Comparison of ENCODE assay signal across 11 cellular contexts in genomic region chr12:57428965-57429364, GRCh38. TPM values are rescaled to one million over a fixed set of nuclear protein-coding genes. Genes with fewer than 3 reads are reported as not detected.
DNase-seq lines count a peak whose midpoint lies in the region; ATAC-seq, FAIRE-seq and TF ChIP-seq lines count a peak whose summit lies in the region.
"Had no signal": no experiment of that assay in that cellular context is flagged by ENCODE, and none has a peak within 500 bp of the region (broad histone marks: within the 10 kb centered on the region; RNA-seq: fewer than 3 reads in every experiment).

No MANE protein-coding gene starts in this region.

- no peak for TF ChIP-seq EP300 in K562 (IDR thresholded peaks at IDR 0.05; ENCODE audit: low read length)

- TF ChIP-seq CTCF in Caco-2 (IDR thresholded peaks at IDR 0.05; ENCODE audit: insufficient read depth in 1 of 2, low read depth in 1 of 2, low read length in 1 of 2, severe bottlenecking in 1 of 2, unreplicated experiment in 1 of 2) (no peak), K562 (IDR thresholded peaks at IDR 0.05 in 2 of 3, conservative IDR thresholded peaks at IDR 0.05 in 1 of 3; ENCODE audit: insufficient read depth in 2 of 3, low read depth in 1 of 3, low read length in 3 of 3) (no peak), osteoblast (IDR thresholded peaks at IDR 0.05; ENCODE audit: extremely low read depth, low read depth, low read length) (no peak)

- FAIRE-seq in K562 (lab: Jason Lieb, UNC) = no peak

- H3K27me3 Mint-ChIP-seq in Caco-2 (ENCODE audit: insufficient read depth, unreplicated experiment) (no peaks in the 10 kb centered on the region), IgD-negative memory B cell (no peaks in the 10 kb centered on the region)

- no peaks in the 10 kb centered on the region for H3K9me1 ChIP-seq in K562 (ENCODE audit: control insufficient read depth, insufficient read depth, low read length)

- CTCF ChIA-PET in Caco-2 (lab: Charles Lee) = no interaction called here
- CTCF ChIA-PET in K562 (lab: Yijun Ruan, JAX; ENCODE audit: low intra/inter-chr PET ratio) = no interaction called here

- ATAC-seq in K562 (no peak), aorta (ENCODE audit: low FRiP score) (no peak)
- ATAC-seq in activated CD4-positive, CD25-positive, alpha-beta regulatory T cell treated with anti-CD3 and anti-CD28 coated beads, Interleukin-2, amount 50 U/mL, for 24 hours = no peak

- no peak for DNase-seq in Caco-2
- no peak for DNase-seq in K562 (ENCODE audit: extremely low read depth in 1 of 4, low spot score in 3 of 4)
- DNase-seq in osteoblast (ENCODE audit: insufficient read length, low spot score, missing footprints) = no peak
- no peak for DNase-seq in 8988T
- no peak for DNase-seq in aorta
- no peak for DNase-seq in NCI-H1092 (lab: John Stamatoyannopoulos, UW)
- DNase-seq: effector CD8-positive, alpha-beta T cell had no signal

- H2AFZ ChIP-seq in K562 (ENCODE audit: low read depth, low read length) = no peak overlapping the region
- no peak overlapping the region for H2AFZ ChIP-seq in osteoblast (ENCODE audit: low read length)

- no peaks in the 10 kb centered on the region for H3K36me3 ChIP-seq in Caco-2 (ENCODE audit: control insufficient read depth, insufficient read depth, low read length)
- no peaks in the 10 kb centered on the region for H3K36me3 ChIP-seq in K562 (ENCODE audit: control insufficient read depth, insufficient read depth, low read length)
- H3K36me3 ChIP-seq in osteoblast (ENCODE audit: insufficient read depth, low read length) = peaks cover 4% of the 10 kb centered on the region
- H3K36me3 ChIP-seq in aorta (ENCODE audit: control insufficient read depth in 1 of 2, insufficient read depth in 2 of 2, low read length in 1 of 2) = no peaks in the 10 kb centered on the region

- H3K4me1 ChIP-seq in Caco-2 (no peaks in the 10 kb centered on the region), K562 (replicated peaks in 1 of 2; ENCODE audit: control insufficient read depth in 2 of 2, insufficient read depth in 2 of 2, low read length in 2 of 2) (peaks cover 11 to 12% of the 10 kb centered on the region in 2 experiments; a peak in 2 of 5 replicates), osteoblast (ENCODE audit: insufficient read depth, low read length) (peaks cover 12% of the 10 kb centered on the region), aorta (ENCODE audit: control insufficient read depth in 1 of 2, insufficient read depth in 2 of 2, low read length in 2 of 2) (no peaks in the 10 kb centered on the region)

- H3K4me2 ChIP-seq in K562 (ENCODE audit: insufficient read depth, low read length) (peak overlapping the region; percentile 94; the same call in 1 of the 2 replicates), osteoblast (ENCODE audit: insufficient read depth, low read length) (peak overlapping the region; percentile 80)

- H3K4me3 ChIP-seq in Caco-2 (ENCODE audit: low read depth, low read length) (peak overlapping the region; percentile 49; the same call in 1 of the 2 replicates), K562 (peak overlapping the region; percentile 59; the same call in 1 of the 2 replicates), osteoblast (ENCODE audit: insufficient read depth, low read length) (peak overlapping the region; percentile 77), aorta (ENCODE audit: low read length in 2 of 2) (no peak overlapping the region)

- TF ChIP-seq POLR2A in K562 (conservative IDR thresholded peaks at IDR 0.05) = no peak

- H3K4me3 Mint-ChIP-seq in Caco-2 (ENCODE audit: unreplicated experiment) (peak overlapping the region; percentile 81), IgD-negative memory B cell (peak overlapping the region; percentile 85 to 96 (median 90))

- H3K27ac Mint-ChIP-seq in Caco-2 (ENCODE audit: unreplicated experiment) (peak overlapping the region; percentile 96), IgD-negative memory B cell (peak overlapping the region; percentile 86 to 97 (median 93))

- H3K4me1 Mint-ChIP-seq in Caco-2 (ENCODE audit: low read depth, unreplicated experiment) (peaks cover 7% of the 10 kb centered on the region), IgD-negative memory B cell (peaks cover 26 to 37% (median 28%) of the 10 kb centered on the region in 3 donors)

- no peak for TF ChIP-seq RAD21 in K562 (CRISPR knock-in tag; conservative IDR thresholded peaks at IDR 0.05 in 1 of 2, IDR thresholded peaks at IDR 0.05 in 1 of 2)

- 91% methylated on average over 5 of the region's 6 CpGs for WGBS in K562 (ENCODE audit: insufficient coverage, low coverage, missing lambda C conversion rate)
- 41 to 55% methylated on average over 6 of the region's 6 CpGs for WGBS in aorta, 2 donors

- H3K9me3 Mint-ChIP-seq in Caco-2 (ENCODE audit: unreplicated experiment) (no peaks in the 10 kb centered on the region), IgD-negative memory B cell (peaks cover 0 to 2% (median 0%) of the 10 kb centered on the region in 3 donors)

- no TSS peak for BruUV-seq in Caco-2 (replicated peaks; lab: Mats Ljungman, UMichigan)
- no TSS peak for BruUV-seq in K562 (replicated peaks; lab: Mats Ljungman, UMichigan)

- H3K9me3 ChIP-seq in Caco-2 (no peaks in the 10 kb centered on the region), K562 (replicated peaks; ENCODE audit: control insufficient read depth, insufficient read depth, low read depth, low read length) (no peaks in the 10 kb centered on the region), osteoblast (ENCODE audit: low read depth, low read length) (no peaks in the 10 kb centered on the region), aorta (ENCODE audit: control insufficient read depth, low read length) (no peaks in the 10 kb centered on the region)

- H3K27me3 ChIP-seq in Caco-2 (replicated peaks; ENCODE audit: control insufficient read depth, insufficient read depth, low read length) = no peaks in the 10 kb centered on the region
- no peaks in the 10 kb centered on the region for H3K27me3 ChIP-seq in K562 (ENCODE audit: control insufficient read depth in 2 of 2, insufficient read depth in 2 of 2, low read length in 2 of 2)
- H3K27me3 ChIP-seq in osteoblast (ENCODE audit: insufficient read depth, low read length) = no peaks in the 10 kb centered on the region
- no peaks in the 10 kb centered on the region for H3K27me3 ChIP-seq in aorta (ENCODE audit: control insufficient read depth in 1 of 2, insufficient read depth in 2 of 2, low read length in 1 of 2)

- H4K20me1 ChIP-seq in K562 (replicated peaks; ENCODE audit: control insufficient read depth, insufficient read depth, low read length) (no peaks in the 10 kb centered on the region), osteoblast (ENCODE audit: insufficient read depth, low read length) (peaks cover 5% of the 10 kb centered on the region)

- H3K36me3 Mint-ChIP-seq in Caco-2 (ENCODE audit: insufficient read depth, unreplicated experiment) (peaks cover 15% of the 10 kb centered on the region), IgD-negative memory B cell (peaks cover 7% of the 10 kb centered on the region)

- intact Hi-C loops in Caco-2 (cut with micrococcal nuclease; ENCODE audit: unreplicated experiment) (no loop called here), K562 (cut with micrococcal nuclease) (no loop called here), aorta (cut with DNase I) (no loop called here)

- H3K27ac ChIP-seq in K562 (ENCODE audit: extremely low read depth, low read depth, low read length) (peak overlapping the region; percentile 98; the same call in 2 of the 3 replicates), osteoblast (ENCODE audit: low read depth, low read length) (no peak overlapping the region), aorta (ENCODE audit: low read depth in 1 of 2, low read length in 2 of 2) (no peak overlapping the region)

- in situ Hi-C loops in K562 (cut with MboI) = no loop called here

- H3K9ac ChIP-seq in K562 (ENCODE audit: insufficient read depth in 1 of 2, low read depth in 2 of 2, low read length in 2 of 2) = peak overlapping the region; percentile 59 to 93

- POLR2A ChIA-PET in Caco-2 (lab: Charles Lee) (interaction anchor here (0.6 kb wide), 1 partner anchor 60 kb away, joined by 3 read pairs; no protein-coding TSS in a partner anchor), K562 (lab: Yijun Ruan, JAX) (interaction anchor here (0.6 to 3.1 kb wide), 4 partner anchors 10 to 288 kb away, joined by 3 to 9 read pairs (median 3); no protein-coding TSS in a partner anchor)

- H3K79me2 ChIP-seq in K562 (ENCODE audit: control insufficient read depth, insufficient read depth, low read length) (peaks cover 32% of the 10 kb centered on the region), osteoblast (ENCODE audit: insufficient read depth, low read length) (peaks cover 58% of the 10 kb centered on the region)

RNA-seq across cellular contexts. Expression of gene R3HDM2, which starts 1.9 kb away (rescaled TPM):
- total RNA-seq in Caco-2 (2022) (33.7 and 36.2 TPM in 2 replicates), K562 (2014; rRNA removed) (5.0 and 6.7 TPM in 2 replicates), K562 (2014; rRNA removed; fragmentation: Illumina TruSeq; extraction: Trizol) (9.0 and 10.5 TPM in 2 replicates), K562 (2015; rRNA removed; fragmentation: Illumina TruSeq; extraction: Trizol) (6.4 and 9.2 TPM in 2 replicates), K562 (2021) (15.5 and 18.8 TPM in 2 replicates), osteoblast (23.2 and 25.0 TPM in 2 replicates), aorta (10 to 100 TPM; 55.8 to 75.4 TPM)
- polyA plus RNA-seq in IgD-negative memory B cell (19.2 TPM), K562 (2011; rRNA removed) (11.2 and 22.0 TPM in 2 replicates), K562 (2014; fragmentation: Illumina TruSeq; extraction: Trizol) (15.0 and 15.9 TPM in 2 replicates), K562 (2014; fragmentation: Nextera tagmentation; extraction: Ambion mirVana) (1 to 10 TPM; 3.3 to 3.7 TPM), K562 (2014; rRNA removed) (10.6 and 11.0 TPM in 2 replicates), aorta (10 to 100 TPM; 11.3 to 22.7 TPM)
- total RNA-seq in K562 (2011; cell fraction: chromatin; rRNA removed; ENCODE audit: low replicate concordance) = 41.6 and 89.7 TPM in 2 replicates
- total RNA-seq in K562 (2011; cell fraction: nucleolus; rRNA removed) = 12.8 and 16.2 TPM in 2 replicates
- 23.0 and 33.7 TPM in 2 replicates for total RNA-seq in K562 (2011; cell fraction: nucleoplasm; rRNA removed)
- polyA plus RNA-seq in K562 (2011; cell fraction: cytosol; rRNA removed) = 14.6 and 17.9 TPM in 2 replicates
- 36.7 and 46.9 TPM in 2 replicates for polyA plus RNA-seq in K562 (2011; cell fraction: nucleus; rRNA removed)
- 11.4 and 26.6 TPM in 2 replicates for polyA plus RNA-seq in K562 (2012)
- 12.6 and 16.4 TPM in 2 replicates for polyA minus RNA-seq in K562 (2011; rRNA and poly(A)+ RNA removed)
- polyA minus RNA-seq in K562 (2011; cell fraction: cytosol; rRNA and poly(A)+ RNA removed) = 10.8 and 24.8 TPM in 2 replicates
- 9.3 and 13.4 TPM in 2 replicates for polyA minus RNA-seq in K562 (2011; cell fraction: nucleus; rRNA and poly(A)+ RNA removed)

RNA-seq across cellular contexts. Expression of gene INHBC, which starts 5.6 kb away (rescaled TPM):
- not detected in 2 replicates for total RNA-seq in Caco-2 (2022)
- polyA plus RNA-seq in IgD-negative memory B cell = not detected
- 0.19 TPM in 1 of 2 replicates, not detected in the other for total RNA-seq in K562 (2011; cell fraction: chromatin; rRNA removed; ENCODE audit: low replicate concordance)
- 0.26 and 0.33 TPM in 2 replicates for total RNA-seq in K562 (2011; cell fraction: nucleolus; rRNA removed)
- 0.31 and 0.44 TPM in 2 replicates for total RNA-seq in K562 (2011; cell fraction: nucleoplasm; rRNA removed)
- total RNA-seq in K562 (2014; rRNA removed) = not detected in 2 replicates
- not detected in 2 replicates for total RNA-seq in K562 (2014; rRNA removed; fragmentation: Illumina TruSeq; extraction: Trizol)
- 0.07 TPM in 1 of 2 replicates, not detected in the other for total RNA-seq in K562 (2015; rRNA removed; fragmentation: Illumina TruSeq; extraction: Trizol)
- 0.07 TPM in 1 of 2 replicates, not detected in the other for total RNA-seq in K562 (2021)
- polyA plus RNA-seq in K562 (2011; rRNA removed) = 0.04 and 0.15 TPM in 2 replicates
- 0.19 and 0.34 TPM in 2 replicates for polyA plus RNA-seq in K562 (2011; cell fraction: cytosol; rRNA removed)
- 0.13 TPM in 1 of 2 replicates, not detected in the other for polyA plus RNA-seq in K562 (2011; cell fraction: nucleus; rRNA removed)
- polyA plus RNA-seq in K562 (2012) = 0.18 and 1.1 TPM in 2 replicates
- polyA plus RNA-seq in K562 (2014; fragmentation: Illumina TruSeq; extraction: Trizol) = not detected in 2 replicates
- polyA plus RNA-seq in K562 (2014; fragmentation: Nextera tagmentation; extraction: Ambion mirVana) = under 1 TPM in 1 of 2 experiments, not detected in 1; 0.17 TPM
- 0.24 TPM in 1 of 2 replicates, not detected in the other for polyA plus RNA-seq in K562 (2014; rRNA removed)
- 0.18 TPM in 1 of 2 replicates, not detected in the other for polyA minus RNA-seq in K562 (2011; rRNA and poly(A)+ RNA removed)
- not detected in 2 replicates for polyA minus RNA-seq in K562 (2011; cell fraction: cytosol; rRNA and poly(A)+ RNA removed)
- 0.27 TPM in 1 of 2 replicates, not detected in the other for polyA minus RNA-seq in K562 (2011; cell fraction: nucleus; rRNA and poly(A)+ RNA removed)
- total RNA-seq in osteoblast = not detected in 2 replicates
- not detected for total RNA-seq in aorta
- not detected for polyA plus RNA-seq in aorta
- total RNA-seq: kidney epithelial cell, subcutaneous adipose tissue had no signal

RNA-seq across cellular contexts. Expression of gene INHBE, which starts 26.1 kb away (rescaled TPM):
- total RNA-seq in Caco-2 (2022) (9.1 and 13.9 TPM in 2 replicates), K562 (2014; rRNA removed) (8.2 and 12.2 TPM in 2 replicates), K562 (2014; rRNA removed; fragmentation: Illumina TruSeq; extraction: Trizol) (5.6 and 7.3 TPM in 2 replicates), K562 (2015; rRNA removed; fragmentation: Illumina TruSeq; extraction: Trizol) (0.94 and 1.2 TPM in 2 replicates), K562 (2021) (8.6 and 9.4 TPM in 2 replicates), osteoblast (0.88 and 3.3 TPM in 2 replicates), aorta (not detected)
- polyA plus RNA-seq in IgD-negative memory B cell (not detected), K562 (2011; rRNA removed) (1.7 and 4.7 TPM in 2 replicates), K562 (2014; fragmentation: Illumina TruSeq; extraction: Trizol) (9.1 and 11.1 TPM in 2 replicates), K562 (2014; fragmentation: Nextera tagmentation; extraction: Ambion mirVana) (1 to 10 TPM; 1.9 TPM), K562 (2014; rRNA removed) (8.5 and 9.9 TPM in 2 replicates), aorta (not detected)
- total RNA-seq in K562 (2011; cell fraction: chromatin; rRNA removed; ENCODE audit: low replicate concordance) = 6.1 and 10.9 TPM in 2 replicates
- total RNA-seq in K562 (2011; cell fraction: nucleolus; rRNA removed) = 23.7 and 26.8 TPM in 2 replicates
- 12.3 and 17.1 TPM in 2 replicates for total RNA-seq in K562 (2011; cell fraction: nucleoplasm; rRNA removed)
- polyA plus RNA-seq in K562 (2011; cell fraction: cytosol; rRNA removed) = 4.7 and 6.2 TPM in 2 replicates
- 1.1 and 2.3 TPM in 2 replicates for polyA plus RNA-seq in K562 (2011; cell fraction: nucleus; rRNA removed)
- 4.7 and 106 TPM in 2 replicates for polyA plus RNA-seq in K562 (2012)
- polyA minus RNA-seq in K562 (2011; rRNA and poly(A)+ RNA removed) = 1.7 and 3.4 TPM in 2 replicates
- 0.67 and 3.6 TPM in 2 replicates for polyA minus RNA-seq in K562 (2011; cell fraction: cytosol; rRNA and poly(A)+ RNA removed)
- 1.2 and 2.7 TPM in 2 replicates for polyA minus RNA-seq in K562 (2011; cell fraction: nucleus; rRNA and poly(A)+ RNA removed)
- total RNA-seq: subcutaneous adipose tissue had no signal

RNA-seq across cellular contexts. Expression of gene GLI1, which starts 30.6 kb away (rescaled TPM):
- total RNA-seq in Caco-2 (2022) (0.48 and 0.53 TPM in 2 replicates), K562 (2014; rRNA removed) (0.33 and 0.41 TPM in 2 replicates), K562 (2014; rRNA removed; fragmentation: Illumina TruSeq; extraction: Trizol) (0.76 and 0.80 TPM in 2 replicates), K562 (2015; rRNA removed; fragmentation: Illumina TruSeq; extraction: Trizol) (0.30 and 2.2 TPM in 2 replicates), K562 (2021) (2.1 and 3.7 TPM in 2 replicates), osteoblast (0.29 and 0.36 TPM in 2 replicates), aorta (10 to 100 TPM in 1 of 2 donors, 1 to 10 TPM in 1; 2.4 to 15.5 TPM)
- polyA plus RNA-seq in IgD-negative memory B cell (0.18 TPM), K562 (2011; rRNA removed) (0.33 and 1.1 TPM in 2 replicates), K562 (2014; fragmentation: Illumina TruSeq; extraction: Trizol) (0.61 and 0.80 TPM in 2 replicates), K562 (2014; fragmentation: Nextera tagmentation; extraction: Ambion mirVana) (under 1 TPM; 0.24 to 0.31 TPM), K562 (2014; rRNA removed) (0.51 and 0.64 TPM in 2 replicates), aorta (1 to 10 TPM in 1 of 2 donors, under 1 TPM in 1; 0.25 to 2.1 TPM)
- 1.4 and 2.9 TPM in 2 replicates for total RNA-seq in K562 (2011; cell fraction: chromatin; rRNA removed; ENCODE audit: low replicate concordance)
- total RNA-seq in K562 (2011; cell fraction: nucleolus; rRNA removed) = 1.0 and 1.3 TPM in 2 replicates
- total RNA-seq in K562 (2011; cell fraction: nucleoplasm; rRNA removed) = 2.0 and 2.7 TPM in 2 replicates
- polyA plus RNA-seq in K562 (2011; cell fraction: cytosol; rRNA removed) = 0.63 and 0.64 TPM in 2 replicates
- 2.0 and 3.7 TPM in 2 replicates for polyA plus RNA-seq in K562 (2011; cell fraction: nucleus; rRNA removed)
- 2.2 and 3.2 TPM in 2 replicates for polyA plus RNA-seq in K562 (2012)
- polyA minus RNA-seq in K562 (2011; rRNA and poly(A)+ RNA removed) = 0.36 and 0.81 TPM in 2 replicates
- not detected in 2 replicates for polyA minus RNA-seq in K562 (2011; cell fraction: cytosol; rRNA and poly(A)+ RNA removed)
- 0.33 and 0.81 TPM in 2 replicates for polyA minus RNA-seq in K562 (2011; cell fraction: nucleus; rRNA and poly(A)+ RNA removed)

RNA-seq across cellular contexts. Expression of gene ARHGAP9, which starts 50.7 kb away (rescaled TPM):
- total RNA-seq in Caco-2 (2022) = 0.75 and 1.8 TPM in 2 replicates
- polyA plus RNA-seq in IgD-negative memory B cell = 129 TPM
- total RNA-seq in K562 (2011; cell fraction: chromatin; rRNA removed; ENCODE audit: low replicate concordance) = 8.4 and 15.8 TPM in 2 replicates
- 5.3 and 7.2 TPM in 2 replicates for total RNA-seq in K562 (2011; cell fraction: nucleolus; rRNA removed)
- 7.3 and 8.5 TPM in 2 replicates for total RNA-seq in K562 (2011; cell fraction: nucleoplasm; rRNA removed)
- total RNA-seq in K562 (2014; rRNA removed) = 3.8 and 4.6 TPM in 2 replicates
- 3.1 and 4.2 TPM in 2 replicates for total RNA-seq in K562 (2014; rRNA removed; fragmentation: Illumina TruSeq; extraction: Trizol)
- 5.1 and 5.8 TPM in 2 replicates for total RNA-seq in K562 (2015; rRNA removed; fragmentation: Illumina TruSeq; extraction: Trizol)
- 5.9 and 6.0 TPM in 2 replicates for total RNA-seq in K562 (2021)
- 6.5 and 22.7 TPM in 2 replicates for polyA plus RNA-seq in K562 (2011; rRNA removed)
- polyA plus RNA-seq in K562 (2011; cell fraction: cytosol; rRNA removed) = 7.6 and 14.0 TPM in 2 replicates
- 53.3 and 109 TPM in 2 replicates for polyA plus RNA-seq in K562 (2011; cell fraction: nucleus; rRNA removed)
- 5.2 and 15.6 TPM in 2 replicates for polyA plus RNA-seq in K562 (2012)
- polyA plus RNA-seq in K562 (2014; fragmentation: Illumina TruSeq; extraction: Trizol) = 5.4 and 6.5 TPM in 2 replicates
- 1 to 10 TPM; 1.5 to 2.0 TPM for polyA plus RNA-seq in K562 (2014; fragmentation: Nextera tagmentation; extraction: Ambion mirVana)
- polyA plus RNA-seq in K562 (2014; rRNA removed) = 3.3 and 10.2 TPM in 2 replicates
- 2.8 and 7.2 TPM in 2 replicates for polyA minus RNA-seq in K562 (2011; rRNA and poly(A)+ RNA removed)
- polyA minus RNA-seq in K562 (2011; cell fraction: cytosol; rRNA and poly(A)+ RNA removed) = 1.5 and 8.5 TPM in 2 replicates
- 4.3 and 13.0 TPM in 2 replicates for polyA minus RNA-seq in K562 (2011; cell fraction: nucleus; rRNA and poly(A)+ RNA removed)
- 0.29 and 0.36 TPM in 2 replicates for total RNA-seq in osteoblast
- 10 to 100 TPM; 16.2 to 38.8 TPM for total RNA-seq in aorta
- 10 to 100 TPM in 1 of 2 donors, 1 to 10 TPM in 1; 5.5 to 21.2 TPM for polyA plus RNA-seq in aorta

Comparison
In these comparisons a context has a peak if more than half of its experiments do, and no peak if none do; other contexts are left out.
1. H3K4me3 ChIP-seq: peak in Caco-2 (single experiment), K562 (single experiment) and osteoblast (single experiment); none in aorta (0 of 2).